In genomic region chr4:76072760-76073159, GRCh38 we compare ENCODE assay signal across 22 cellular contexts. TPM values are rescaled to one million over a fixed set of nuclear protein-coding genes. Genes with fewer than 3 reads are reported as not detected.
A peak's percentile ranks its signal among the peaks of the same experiment; 100 is the strongest.
DNase-seq lines count a peak whose midpoint lies in the region; ATAC-seq and TF ChIP-seq lines count a peak whose summit lies in the region.
"Had no signal": no experiment of that assay in that cellular context is flagged by ENCODE, and none has a peak within 500 bp of the region (broad histone marks: within the 10 kb centered on the region; RNA-seq: fewer than 3 reads in every experiment).

No MANE protein-coding gene starts in this region.

- DNase-seq in H7 (peak; percentile 35), SK-N-MC (ENCODE audit: low read depth, low spot score) (no peak), psoas muscle (no peak), HPDE6-E6E7 (ENCODE audit: extremely low spot score) (no peak), putamen (ENCODE audit: low spot score) (no peak), NCI-H526 treated with DMSO at 0.1 percent for 48 hours (lab: John Stamatoyannopoulos, UW) (no peak)
- no peak for DNase-seq in activated T-cell treated with anti-CD3 and anti-CD28 coated beads, Interleukin-2, amount 50 U/mL, for 24 hours
- DNase-seq: BE2C, EL, HFFc6, NCI-H1105, NCI-H146, NCI-H2029 treated with DMSO at 0.1 percent for 48 hours, NCI-H2171, NCI-H524 treated with DMSO at 0.1 percent for 48 hours, OCI-M1 had no signal

- H3K27ac ChIP-seq in SK-N-MC, result peak overlapping the region; percentile 65
- peak overlapping the region; percentile 90 for H3K27ac ChIP-seq in iPS-18a (ENCODE audit: low read length)
- H3K27ac ChIP-seq in psoas muscle, result peak overlapping the region; percentile 86
- H3K27ac ChIP-seq: HL-60, SJSA1 had no signal

- no peaks in the 10 kb centered on the region for H3K27me3 Mint-ChIP-seq in activated T-cell treated with anti-CD3 and anti-CD28 coated beads, Interleukin-2, amount 50 U/mL, for 24 hours
- H3K27me3 Mint-ChIP-seq: IgD-negative memory B cell had no signal

- no peak overlapping the region for H3K4me3 Mint-ChIP-seq in activated T-cell treated with anti-CD3 and anti-CD28 coated beads, Interleukin-2, amount 50 U/mL, for 24 hours
- H3K4me3 Mint-ChIP-seq: HFFc6, IgD-negative memory B cell had no signal

- ATAC-seq in psoas muscle, result no peak

- WGBS in psoas muscle, 3 donors, result 64 to 77% (median 72%) methylated on average over 4 of the region's 4 CpGs

- no peaks in the 10 kb centered on the region for H3K9me3 Mint-ChIP-seq in activated T-cell treated with anti-CD3 and anti-CD28 coated beads, Interleukin-2, amount 50 U/mL, for 24 hours
- H3K9me3 Mint-ChIP-seq: HFFc6, IgD-negative memory B cell had no signal

- H3K9ac ChIP-seq in SK-N-MC (ENCODE audit: insufficient read length), result no peak overlapping the region
- H3K9ac ChIP-seq in iPS-18a (ENCODE audit: low read length), result peak overlapping the region; percentile 39

- H3K27ac Mint-ChIP-seq in activated T-cell treated with anti-CD3 and anti-CD28 coated beads, Interleukin-2, amount 50 U/mL, for 24 hours, result no peak overlapping the region
- H3K27ac Mint-ChIP-seq: HFFc6, IgD-negative memory B cell had no signal

- TF ChIP-seq CTCF in psoas muscle (IDR thresholded peaks at IDR 0.05), result no peak

- H3K4me1 ChIP-seq in iPS-18a (ENCODE audit: control insufficient read depth, low read depth, low read length) (peaks cover 18% of the 10 kb centered on the region), psoas muscle (peaks cover 22% of the 10 kb centered on the region)
- H3K4me1 ChIP-seq: BE2C, SJSA1 had no signal

- H3K36me3 ChIP-seq in H7 (replicated peaks; ENCODE audit: control insufficient read depth, insufficient read depth, low read length), result no peaks in the 10 kb centered on the region
- peaks cover 2% of the 10 kb centered on the region; the same call in 1 of the 2 replicates for H3K36me3 ChIP-seq in SK-N-MC (ENCODE audit: insufficient read depth, low read length)
- H3K36me3 ChIP-seq in iPS-18a (ENCODE audit: control insufficient read depth, low read depth, low read length), result no peaks in the 10 kb centered on the region
- H3K36me3 ChIP-seq in psoas muscle (ENCODE audit: insufficient read depth in 1 of 2, low read depth in 1 of 2), result no peaks in the 10 kb centered on the region
- H3K36me3 ChIP-seq: BE2C, SJSA1 had no signal

- no peaks in the 10 kb centered on the region; the same call in 1 of the 2 replicates for H3K9me3 ChIP-seq in SK-N-MC (ENCODE audit: low read depth, low read length)
- no peaks in the 10 kb centered on the region for H3K9me3 ChIP-seq in iPS-18a (ENCODE audit: control insufficient read depth, low read depth, low read length)
- no peaks in the 10 kb centered on the region for H3K9me3 ChIP-seq in psoas muscle
- H3K9me3 ChIP-seq: BE2C, SJSA1 had no signal

- H3K27me3 ChIP-seq in H7 (ENCODE audit: control insufficient read depth, insufficient read depth, low read length) (no peaks in the 10 kb centered on the region), iPS-18a (ENCODE audit: control insufficient read depth, insufficient read depth, low read length) (no peaks in the 10 kb centered on the region), psoas muscle (ENCODE audit: insufficient read depth in 3 of 3, low read length in 2 of 3) (no peaks in the 10 kb centered on the region)
- H3K27me3 ChIP-seq: BE2C, SJSA1 had no signal

- peaks cover 1% of the 10 kb centered on the region for H3K4me1 Mint-ChIP-seq in activated T-cell treated with anti-CD3 and anti-CD28 coated beads, Interleukin-2, amount 50 U/mL, for 24 hours (ENCODE audit: low read depth)
- H3K4me1 Mint-ChIP-seq: IgD-negative memory B cell had no signal

- intact Hi-C loops in psoas muscle (cut with DNase I), result no loop called here

- no peaks in the 10 kb centered on the region for H3K36me3 Mint-ChIP-seq in activated T-cell treated with anti-CD3 and anti-CD28 coated beads, Interleukin-2, amount 50 U/mL, for 24 hours (ENCODE audit: low read depth)
- H3K36me3 Mint-ChIP-seq: IgD-negative memory B cell had no signal

- H3K4me3 ChIP-seq in H7 (ENCODE audit: insufficient read depth, low read depth, low read length) (no peak overlapping the region), SK-N-MC (no peak overlapping the region), iPS-18a (ENCODE audit: low read length) (peak overlapping the region; percentile 35), psoas muscle (no peak overlapping the region)
- H3K4me3 ChIP-seq: SJSA1 had no signal

RNA-seq across cellular contexts. Expression of gene ART3, which starts 1.7 kb away (rescaled TPM):
- 0.42 TPM in 1 of 2 replicates, not detected in the other for total RNA-seq in H7 (2014; rRNA removed; shearing (Covaris generic))
- 100 to 1,000 TPM in 3 of 4 donors, 10 to 100 TPM in 1; 64.6 to 218 (median 138) TPM for total RNA-seq in psoas muscle
- polyA plus RNA-seq in psoas muscle, result 100 to 1,000 TPM in 2 of 3 donors, 10 to 100 TPM in 1; 33.1 to 199 (median 108) TPM
- total RNA-seq: A673, HFFc6, HT1080 had no signal
- polyA plus RNA-seq: IgD-negative memory B cell had no signal

RNA-seq across cellular contexts. Expression of gene CXCL11, which starts 36.9 kb away (rescaled TPM):
- total RNA-seq in H7 (2014; rRNA removed; shearing (Covaris generic)), result not detected in 2 replicates
- under 1 TPM in 1 of 4 donors, not detected in 3; 0.37 TPM for total RNA-seq in psoas muscle
- under 1 TPM in 2 of 3 donors, not detected in 1; 0.03 to 0.15 TPM for polyA plus RNA-seq in psoas muscle
- total RNA-seq: HFFc6, HT1080, SJSA1 had no signal
- polyA plus RNA-seq: IgD-negative memory B cell had no signal

RNA-seq across cellular contexts. Expression of gene CXCL10, which starts 49.5 kb away (rescaled TPM):
- not detected in 2 replicates for total RNA-seq in H7 (2014; rRNA removed; shearing (Covaris generic))
- 1 to 10 TPM in 1 of 4 donors, under 1 TPM in 2, not detected in 1; 0.29 to 1.5 (median 0.32) TPM for total RNA-seq in psoas muscle
- under 1 TPM; 0.06 to 0.17 (median 0.16) TPM for polyA plus RNA-seq in psoas muscle
- total RNA-seq: HFFc6, HT1080 had no signal

Comparison
In these comparisons a context has a peak if more than half of its experiments do, and no peak if none do; other contexts are left out.
1. RNA of gene ART3, which starts 1.7 kb away (total RNA-seq): 64.6 to 218 TPM in psoas muscle; 0.42 TPM in H7; every median in the first group is over 10 times any median in the second.
2. Peak in every context shown above with its lines, with median percentiles within 50 percentile points of each other: H3K27ac ChIP-seq.